Comparison of ENCODE assay signal across 11 cellular contexts in the genomic region with DNA sequence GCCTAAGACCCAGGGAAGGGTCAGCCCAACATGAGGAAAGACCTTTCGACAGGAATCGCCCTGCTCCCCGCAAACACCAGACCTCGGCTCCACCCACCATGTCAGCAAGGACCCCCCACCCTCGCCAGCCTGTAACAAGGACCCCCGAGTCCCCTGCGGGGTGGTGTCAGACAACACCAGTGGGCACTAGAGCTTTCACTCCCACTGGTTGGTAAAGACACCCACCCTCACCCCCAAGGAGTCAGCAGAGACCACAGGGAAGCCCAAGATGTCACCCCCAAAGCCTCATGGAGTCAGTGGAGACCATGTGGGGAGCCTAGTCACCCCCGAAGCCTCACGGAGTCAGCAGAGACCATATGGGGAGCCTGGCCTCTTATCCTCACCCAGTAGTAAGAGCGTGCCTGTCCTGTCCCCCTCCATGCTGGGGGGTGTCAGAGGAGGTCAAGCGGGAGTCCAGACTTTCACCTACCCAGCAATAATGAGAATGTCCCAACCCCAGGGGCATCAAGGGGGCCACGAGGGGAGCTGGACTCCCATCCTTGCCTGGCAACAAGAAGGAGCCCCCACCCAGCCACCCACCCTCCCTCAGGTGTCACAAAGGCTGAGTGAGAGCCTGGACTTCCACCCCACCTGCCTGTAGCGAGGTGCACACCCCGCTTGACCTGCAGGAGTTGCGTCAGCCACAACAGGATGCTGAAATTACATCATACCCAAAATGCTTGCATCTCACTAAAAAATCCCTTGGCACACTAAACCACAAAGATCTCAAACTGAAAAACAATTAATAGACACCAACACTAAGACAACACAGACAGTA. TPM values are rescaled to one million over a fixed set of nuclear protein-coding genes. Genes with fewer than 3 reads are reported as not detected.
DNase-seq lines count a peak whose midpoint lies in the region; ATAC-seq and TF ChIP-seq lines count a peak whose summit lies in the region.
"Had no signal": no experiment of that assay in that cellular context is flagged by ENCODE, and none has a peak within 500 bp of the region (broad histone marks: within the 10 kb centered on the region; RNA-seq: fewer than 3 reads in every experiment).

No MANE protein-coding gene starts in this region.

- H3K36me3 Mint-ChIP-seq in activated naive CD4-positive, alpha-beta T cell treated with anti-CD3 and anti-CD28 coated beads for 36 hours (ENCODE audit: low read depth) = peaks cover 57% of the 10 kb centered on the region
- H3K36me3 Mint-ChIP-seq in T-helper 1 cell treated with Interleukin-12 subunit alpha and Interleukin-12 subunit beta and Interleukin-4 antibody, amounts not matched to agents 30 μg/mL and 1 μg/mL, for 36 hours (ENCODE audit: low read depth) = peaks cover 54% of the 10 kb centered on the region
- peaks cover 44% of the 10 kb centered on the region for H3K36me3 Mint-ChIP-seq in type B pancreatic cell

- peak overlapping the region; percentile 91 for H3K27ac Mint-ChIP-seq in activated naive CD4-positive, alpha-beta T cell treated with anti-CD3 and anti-CD28 coated beads for 36 hours
- peak overlapping the region; percentile 89 for H3K27ac Mint-ChIP-seq in T-helper 1 cell treated with Interleukin-12 subunit alpha and Interleukin-12 subunit beta and Interleukin-4 antibody, amounts not matched to agents 30 μg/mL and 1 μg/mL, for 36 hours
- H3K27ac Mint-ChIP-seq in type B pancreatic cell = no peak overlapping the region

- no peak for ATAC-seq in HG03457 (IDR thresholded peaks at IDR 0.05; ENCODE audit: unreplicated experiment)

- peaks cover 27% of the 10 kb centered on the region for H3K9me3 ChIP-seq in SJCRH30 (replicated peaks)

- no peaks in the 10 kb centered on the region for H3K27me3 ChIP-seq in SJCRH30

- no peaks in the 10 kb centered on the region for H3K4me1 ChIP-seq in SJCRH30

- no peak for TF ChIP-seq CTCF in fibroblast of villous mesenchyme (IDR thresholded peaks at IDR 0.05; ENCODE audit: insufficient read depth, low read depth, low read length)
- no peak for TF ChIP-seq CTCF in type B pancreatic cell (conservative IDR thresholded peaks at IDR 0.05)

- H3K27ac ChIP-seq in SJCRH30 = no peak overlapping the region

- H3K4me1 Mint-ChIP-seq in activated naive CD4-positive, alpha-beta T cell treated with anti-CD3 and anti-CD28 coated beads for 36 hours (ENCODE audit: low read depth) = peaks cover 16% of the 10 kb centered on the region
- peaks cover 22% of the 10 kb centered on the region for H3K4me1 Mint-ChIP-seq in T-helper 1 cell treated with Interleukin-12 subunit alpha and Interleukin-12 subunit beta and Interleukin-4 antibody, amounts not matched to agents 30 μg/mL and 1 μg/mL, for 36 hours (ENCODE audit: low read depth)
- H3K4me1 Mint-ChIP-seq in type B pancreatic cell (ENCODE audit: unreplicated experiment) = peaks cover 4% of the 10 kb centered on the region

- H3K27me3 Mint-ChIP-seq in activated naive CD4-positive, alpha-beta T cell treated with anti-CD3 and anti-CD28 coated beads for 36 hours (ENCODE audit: low read depth) = no peaks in the 10 kb centered on the region
- no peaks in the 10 kb centered on the region for H3K27me3 Mint-ChIP-seq in T-helper 1 cell treated with Interleukin-12 subunit alpha and Interleukin-12 subunit beta and Interleukin-4 antibody, amounts not matched to agents 30 μg/mL and 1 μg/mL, for 36 hours (ENCODE audit: low read depth)
- H3K27me3 Mint-ChIP-seq in type B pancreatic cell = no peaks in the 10 kb centered on the region

- DNase-seq in activated naive CD4-positive, alpha-beta T cell treated with anti-CD3 and anti-CD28 coated beads for 36 hours = peak; percentile 42
- DNase-seq in activated naive CD4-positive, alpha-beta T cell (lab: John Stamatoyannopoulos, UW) = no peak
- DNase-seq in fibroblast of villous mesenchyme (ENCODE audit: low read depth) (peak; percentile 27), type B pancreatic cell (ENCODE audit: extremely low spot score, unreplicated experiment) (peak; percentile 50), SJCRH30 (no peak), LoVo (ENCODE audit: low spot score) (no peak)
- DNase-seq: NCI-H187 treated with DMSO at 0.1 percent for 48 hours, SHP77 treated with DMSO at 0.1 percent for 48 hours had no signal

- peaks cover 46% of the 10 kb centered on the region for H3K9me3 Mint-ChIP-seq in activated naive CD4-positive, alpha-beta T cell treated with anti-CD3 and anti-CD28 coated beads for 36 hours
- peaks cover 45% of the 10 kb centered on the region for H3K9me3 Mint-ChIP-seq in T-helper 1 cell treated with Interleukin-12 subunit alpha and Interleukin-12 subunit beta and Interleukin-4 antibody, amounts not matched to agents 30 μg/mL and 1 μg/mL, for 36 hours
- peaks cover 5% of the 10 kb centered on the region for H3K9me3 Mint-ChIP-seq in type B pancreatic cell

- H3K36me3 ChIP-seq in SJCRH30 = peaks cover 42% of the 10 kb centered on the region

- intact Hi-C loops in activated naive CD4-positive, alpha-beta T cell treated with anti-CD3 and anti-CD28 coated beads for 36 hours (cut with micrococcal nuclease) = no loop called here

- no peak overlapping the region for H3K4me3 ChIP-seq in fibroblast of villous mesenchyme (ENCODE audit: low read depth, low read length)
- no peak overlapping the region for H3K4me3 ChIP-seq in SJCRH30
- H3K4me3 ChIP-seq: skin epidermis had no signal

- CTCF ChIA-PET in activated naive CD4-positive, alpha-beta T cell treated with anti-CD3 and anti-CD28 coated beads for 36 hours (lab: Charles Lee) = interaction anchor here (1.0 kb wide), 1 partner anchor 79 kb away, joined by 4 read pairs; no protein-coding TSS in a partner anchor

- no peak overlapping the region for H3K4me3 Mint-ChIP-seq in activated naive CD4-positive, alpha-beta T cell treated with anti-CD3 and anti-CD28 coated beads for 36 hours
- H3K4me3 Mint-ChIP-seq in T-helper 1 cell treated with Interleukin-12 subunit alpha and Interleukin-12 subunit beta and Interleukin-4 antibody, amounts not matched to agents 30 μg/mL and 1 μg/mL, for 36 hours = peak overlapping the region; percentile 68
- H3K4me3 Mint-ChIP-seq in type B pancreatic cell = no peak overlapping the region

RNA-seq across cellular contexts. Expression of a gene that starts 24.8 kb away (rescaled TPM):
- 10 to 100 TPM; 32.2 to 33.0 TPM for total RNA-seq in activated naive CD4-positive, alpha-beta T cell treated with anti-CD3 and anti-CD28 coated beads for 36 hours
- total RNA-seq in fibroblast of villous mesenchyme (4.8 and 6.5 TPM in 2 replicates), type B pancreatic cell (ENCODE audit: low replicate concordance) (10.6 and 28.2 TPM in 2 replicates)
- total RNA-seq in SJCRH30 (2014; rRNA removed; shearing (Covaris generic)) = 27.6 and 27.8 TPM in 2 replicates

Comparison
In these comparisons a context has a peak if more than half of its experiments do, and no peak if none do; other contexts are left out.
1. DNase-seq: peak in activated naive CD4-positive, alpha-beta T cell treated with anti-CD3 and anti-CD28 coated beads for 36 hours (single experiment), fibroblast of villous mesenchyme (single experiment) and type B pancreatic cell (single experiment); none in activated naive CD4-positive, alpha-beta T cell (0 of 4), SJCRH30 (0 of 2) and LoVo (single experiment).